Comparison of ENCODE assay signal across 17 cellular contexts in the genomic region with DNA sequence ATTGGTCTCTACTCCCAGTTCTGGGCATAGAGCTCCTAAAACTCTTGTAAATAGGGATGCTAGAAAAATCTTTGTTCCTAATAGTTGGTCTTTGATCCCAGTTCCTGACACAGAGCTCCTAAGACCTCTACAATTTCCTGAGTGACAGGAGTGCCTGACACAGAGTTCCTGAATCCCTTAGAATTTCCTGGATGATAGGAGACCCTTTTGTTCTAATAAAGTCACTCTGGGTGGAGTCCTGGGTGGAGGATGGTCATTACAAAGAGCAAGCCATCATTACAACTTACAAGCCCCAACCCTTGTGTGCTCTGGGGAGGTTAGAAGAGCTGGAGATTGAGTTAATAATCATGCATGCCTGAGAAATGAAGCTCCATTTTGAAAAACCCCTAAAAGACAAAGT.
"Had no signal": no experiment of that assay in that cellular context is flagged by ENCODE, and none has a peak within 500 bp of the region (broad histone marks: within the 10 kb centered on the region; RNA-seq: fewer than 3 reads in every experiment).

No MANE protein-coding gene starts in this region.

- H3K27ac ChIP-seq: epithelial cell of prostate, esophagus muscularis mucosa, gastrocnemius medialis, spleen, thyroid gland had no signal

- H3K27me3 Mint-ChIP-seq: dendritic cell treated with granulocyte-macrophage colony-stimulating factor and Interleukin-4, amounts not matched to agents 40 ng/mL and 50 ng/mL, for 4 days; naive thymus-derived CD8-positive, alpha-beta T cell; type B pancreatic cell had no signal

- H3K4me3 Mint-ChIP-seq: dendritic cell treated with granulocyte-macrophage colony-stimulating factor and Interleukin-4, amounts not matched to agents 40 ng/mL and 50 ng/mL, for 4 days; naive thymus-derived CD8-positive, alpha-beta T cell; neural crest cell; type B pancreatic cell had no signal

- H3K27me3 ChIP-seq: esophagus muscularis mucosa, gastrocnemius medialis, spleen, thyroid gland had no signal

- H3K9me3 ChIP-seq: esophagus muscularis mucosa, gastrocnemius medialis, mucosa of descending colon, spleen, thyroid gland had no signal

- H3K27ac Mint-ChIP-seq: type B pancreatic cell had no signal

- DNase-seq: effector CD4-positive, alpha-beta T cell; gastrocnemius medialis; left colon; mucosa of descending colon; naive thymus-derived CD8-positive, alpha-beta T cell; spleen; stimulated activated CD4-positive, alpha-beta T cell treated with anti-CD3 and anti-CD28 coated beads, Interleukin-15, amount 100 ng/mL, for 24 hours; stimulated activated CD4-positive, alpha-beta T cell treated with anti-CD3 and anti-CD28 coated beads, Interleukin-1b, Interleukin-23, amount 100 ng/mL, for 48 hours; stimulated activated CD4-positive, alpha-beta T cell treated with anti-CD3 and anti-CD28 coated beads, Interleukin-4, amount 100 ng/mL, for 4 hours; stimulated activated naive CD4-positive, alpha-beta T cell treated with Interleukin-2 at 50 U/mL for 16 hours; thyroid gland had no signal

- H3K4me3 ChIP-seq: esophagus muscularis mucosa, gastrocnemius medialis, mucosa of descending colon, spleen, thyroid gland had no signal

- H3K4me1 ChIP-seq: esophagus muscularis mucosa, gastrocnemius medialis, thyroid gland had no signal

- H3K9me3 Mint-ChIP-seq: dendritic cell treated with granulocyte-macrophage colony-stimulating factor and Interleukin-4, amounts not matched to agents 40 ng/mL and 50 ng/mL, for 4 days; naive thymus-derived CD8-positive, alpha-beta T cell; type B pancreatic cell had no signal

- ATAC-seq: left colon; mucosa of descending colon; naive thymus-derived CD8-positive, alpha-beta T cell; sciatic nerve had no signal
